11 cellular contexts compared by ENCODE assay signal in the genomic region with DNA sequence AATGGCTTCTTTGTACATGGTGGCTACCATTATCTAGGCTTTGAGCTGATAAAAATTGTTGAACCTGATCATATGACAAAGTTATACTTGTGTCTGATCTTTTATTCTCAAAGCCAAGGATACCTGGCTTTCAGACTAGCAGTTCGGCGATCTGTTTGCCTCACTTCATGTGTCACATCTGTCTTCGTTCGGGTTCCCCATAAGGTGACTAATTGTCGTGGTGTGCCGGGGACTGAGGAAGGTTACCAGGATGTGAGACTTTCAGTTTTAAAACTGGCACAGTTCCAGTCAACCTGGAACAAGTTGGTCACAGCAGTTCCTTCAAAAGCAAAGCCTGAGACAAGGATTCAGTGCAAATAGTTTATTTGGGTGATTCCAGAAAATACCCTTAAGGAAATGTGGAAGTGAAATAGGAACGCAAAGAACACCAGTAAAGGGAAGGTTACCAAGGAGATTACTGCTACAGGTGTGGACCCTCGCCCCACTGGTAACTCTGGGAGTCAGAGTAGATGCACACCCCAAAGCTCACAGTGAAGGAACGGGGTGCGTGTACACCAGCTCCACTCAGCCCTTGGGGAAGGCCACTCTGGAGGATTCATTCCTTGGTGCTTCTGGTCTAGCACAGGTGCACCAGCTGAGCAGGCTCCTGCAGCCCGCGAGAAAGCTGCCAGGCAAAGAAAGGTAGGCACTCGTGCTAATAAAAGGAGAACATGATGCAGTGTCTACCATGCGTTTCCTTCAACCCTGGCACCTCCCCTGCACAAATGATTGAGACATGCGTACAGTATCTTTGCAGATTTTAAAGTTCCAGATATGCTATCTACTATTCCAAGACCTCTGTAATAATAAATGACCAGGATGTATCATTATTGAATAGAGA.
DNase-seq lines count a peak whose midpoint lies in the region; ATAC-seq and TF ChIP-seq lines count a peak whose summit lies in the region.
"Had no signal": no experiment of that assay in that cellular context is flagged by ENCODE, and none has a peak within 500 bp of the region (broad histone marks: within the 10 kb centered on the region; RNA-seq: fewer than 3 reads in every experiment).

No MANE protein-coding gene starts in this region.

- ATAC-seq in left cardiac atrium (no peak), upper lobe of right lung (no peak), HG02763 (IDR thresholded peaks at IDR 0.05; ENCODE audit: unreplicated experiment) (no peak), HG02938 (IDR thresholded peaks at IDR 0.05; ENCODE audit: unreplicated experiment) (no peak)
- ATAC-seq: Panc1 had no signal

- H3K27me3 ChIP-seq in left ventricle myocardium inferior (ENCODE audit: low read depth) (peaks cover 31% of the 10 kb centered on the region), upper lobe of right lung (peaks cover 43% of the 10 kb centered on the region)

- peaks cover 35% of the 10 kb centered on the region for H3K4me1 ChIP-seq in left ventricle myocardium inferior
- H3K4me1 ChIP-seq in upper lobe of right lung: no peaks in the 10 kb centered on the region

- peak overlapping the region; percentile 75 for H3K27ac ChIP-seq in left ventricle myocardium inferior (replicated peaks)
- H3K27ac ChIP-seq in upper lobe of right lung: peak overlapping the region; percentile 17

- H3K4me3 ChIP-seq in left ventricle myocardium inferior (no peak overlapping the region), upper lobe of right lung (no peak overlapping the region)

- intact Hi-C loops in left ventricle myocardium inferior (cut with micrococcal nuclease) (no loop called here), left cardiac atrium (cut with DNase I) (loop anchor here (5.0 to 10.0 kb wide), 2 partner anchors 125 to 133 kb away; no protein-coding TSS in a partner anchor), posterior vena cava (cut with DNase I) (no loop called here), upper lobe of right lung (cut with DNase I) (no loop called here)

- TF ChIP-seq CTCF in left ventricle myocardium inferior (IDR thresholded peaks at IDR 0.05; ENCODE audit: borderline replicate concordance): no peak
- no peak for TF ChIP-seq CTCF in upper lobe of right lung (IDR thresholded peaks at IDR 0.05)

- H3K36me3 ChIP-seq in left ventricle myocardium inferior (no peaks in the 10 kb centered on the region), upper lobe of right lung (no peaks in the 10 kb centered on the region)

- DNase-seq in left ventricle myocardium inferior (no peak), left cardiac atrium (no peak), posterior vena cava (ENCODE audit: low spot score) (peak; percentile 40), upper lobe of right lung (no peak), D341Med (ENCODE audit: low spot score) (no peak)
- DNase-seq in activated effector memory CD4-positive, alpha-beta T cell treated with Interleukin-2 at 50 U/mL for 16 hours: peak; percentile 6
- DNase-seq: C1 segment of cervical spinal cord, glutamatergic neuron had no signal

- no peaks in the 10 kb centered on the region for H3K9me3 ChIP-seq in left ventricle myocardium inferior (replicated peaks)
- no peaks in the 10 kb centered on the region for H3K9me3 ChIP-seq in upper lobe of right lung

Comparison
In these comparisons a context has a peak if more than half of its experiments do, and no peak if none do; other contexts are left out.
1. intact Hi-C loops: an anchor here in left cardiac atrium (5.0 to 10.0 kb wide); none called in left ventricle myocardium inferior, posterior vena cava and upper lobe of right lung.
2. DNase-seq: peak in activated effector memory CD4-positive, alpha-beta T cell treated with Interleukin-2 at 50 U/mL for 16 hours (single experiment) and posterior vena cava (single experiment); none in left ventricle myocardium inferior (single experiment), left cardiac atrium (single experiment), upper lobe of right lung (single experiment) and D341Med (single experiment).